8 cellular contexts compared by ENCODE assay signal in the genomic region with DNA sequence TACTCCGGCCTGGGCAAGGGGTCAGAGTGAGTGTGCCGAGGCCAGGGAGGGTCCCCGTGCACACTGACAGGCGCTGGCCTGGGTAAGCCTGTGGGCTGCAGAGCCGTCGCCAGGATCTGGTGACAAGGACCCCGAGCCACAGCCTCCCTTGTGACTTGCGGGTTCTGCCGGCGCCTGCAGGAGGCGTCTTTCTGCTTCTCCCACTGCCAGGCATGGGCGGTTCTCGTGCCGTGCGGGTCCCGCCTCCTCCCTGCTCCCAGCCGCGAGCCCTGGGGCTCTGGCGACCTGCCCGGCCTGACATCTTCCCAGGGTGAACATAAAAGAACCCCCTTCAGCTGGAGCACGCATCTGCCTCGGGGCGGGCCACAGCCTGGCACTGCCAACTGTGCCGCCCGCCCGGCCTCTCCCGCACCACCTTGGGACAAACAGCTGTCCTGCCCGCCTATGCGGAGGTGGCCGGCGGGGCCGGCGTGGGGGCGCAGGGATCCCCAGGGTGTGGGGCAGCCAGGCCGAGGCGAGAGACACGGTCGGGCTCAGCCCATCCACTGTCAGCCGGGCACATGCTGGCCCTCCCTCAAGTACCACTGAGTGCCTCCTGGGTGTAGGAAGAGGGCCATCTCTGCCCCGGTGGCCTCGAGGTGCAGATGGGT.
A peak's percentile ranks its signal among the peaks of the same experiment; 100 is the strongest.
DNase-seq lines count a peak whose midpoint lies in the region; ATAC-seq and TF ChIP-seq lines count a peak whose summit lies in the region.

No MANE protein-coding gene starts in this region.

- TF ChIP-seq CTCF in GM10266 (IDR thresholded peaks at IDR 0.05; ENCODE audit: control insufficient read depth, insufficient read depth, low read depth, missing control alignments) (peak; percentile 54), astrocyte of the cerebellum (IDR thresholded peaks at IDR 0.05; ENCODE audit: low read depth, low read length, missing control alignments) (peak; percentile 71)

- ATAC-seq in HG02981 (IDR thresholded peaks at IDR 0.05; ENCODE audit: unreplicated experiment), result no peak
- ATAC-seq in HG03439 (IDR thresholded peaks at IDR 0.05; ENCODE audit: unreplicated experiment), result no peak

- DNase-seq in GM10266 (ENCODE audit: extremely low spot score) (peak; percentile 70), NCI-H146 treated with DMSO at 0.1 percent for 48 hours (lab: John Stamatoyannopoulos, UW; ENCODE audit: unreplicated experiment) (peak; percentile 55), T-helper 1 cell (peak; percentile 38 to 61 (median 57)), astrocyte of the cerebellum (ENCODE audit: low read depth) (peak; percentile 55), hippocampal formation (lab: John Stamatoyannopoulos, UW) (peak; percentile 80 to 90)
- peak; percentile 63 for DNase-seq in stimulated activated CD4-positive, alpha-beta T cell treated with anti-CD3 and anti-CD28 coated beads, Interleukin-12 subunit alpha, Interleukin-12 subunit beta, amount 100 ng/mL, for 4 hours

- H3K4me3 ChIP-seq in astrocyte of the cerebellum (ENCODE audit: low read depth, low read length), result no peak overlapping the region

- in situ Hi-C loops in astrocyte of the cerebellum (cut with HindIII; ENCODE audit: low sequenced_read_pairs), result no loop called here
